18 cellular contexts compared by ENCODE assay signal in genomic region chr15:101123222-101123910, GRCh38.
DNase-seq lines count a peak whose midpoint lies in the region; FAIRE-seq and TF ChIP-seq lines count a peak whose summit lies in the region.
"Had no signal": no experiment of that assay in that cellular context is flagged by ENCODE, and none has a peak within 500 bp of the region (broad histone marks: within the 10 kb centered on the region; RNA-seq: fewer than 3 reads in every experiment).

No MANE protein-coding gene starts in this region.

- H4K20me1 ChIP-seq in GM23248 (ENCODE audit: insufficient read depth), result no peaks in the 10 kb centered on the region

- WGBS in GM23248 (ENCODE audit: low coverage in 1 of 2, low lambda C conversion rate in 2 of 2, missing lambda C conversion rate in 2 of 2), 2 experiments, result 71 to 75% methylated on average over 6 of the region's 6 CpGs

- in situ Hi-C loops in GM23248 (cut with MboI), result no loop called here

- peak overlapping the region; percentile 34 for H3K4me2 ChIP-seq in GM23248 (ENCODE audit: unreplicated experiment)

- no TSS peak for BruUV-seq in A673 (replicated peaks; lab: Mats Ljungman, UMichigan)

- H3K27me3 ChIP-seq in GM23248 (replicated peaks; ENCODE audit: insufficient read depth) (no peaks in the 10 kb centered on the region), adipocyte (replicated peaks; ENCODE audit: control insufficient read depth, insufficient read depth, low read length) (no peaks in the 10 kb centered on the region), A673 (replicated peaks; ENCODE audit: insufficient read depth, low read depth, low read length, poor library complexity) (no peaks in the 10 kb centered on the region)

- H3K4me1 ChIP-seq in GM23248 (ENCODE audit: insufficient read depth) (peaks cover 57% of the 10 kb centered on the region), adipocyte (ENCODE audit: control insufficient read depth, insufficient read depth, low read length) (peaks cover 41% of the 10 kb centered on the region), kidney (ENCODE audit: control insufficient read depth in 1 of 2, insufficient read depth in 1 of 2, low read depth in 1 of 2, low read length in 2 of 2) (no peaks in the 10 kb centered on the region), A673 (ENCODE audit: insufficient read depth, low read length, poor library complexity, severe bottlenecking) (peaks cover 47% of the 10 kb centered on the region)
- H3K4me1 ChIP-seq: Caco-2, parathyroid adenoma had no signal

- no peak for TF ChIP-seq CTCF in AG09319 (IDR thresholded peaks at IDR 0.05; ENCODE audit: low read depth, low read length)
- no peak for TF ChIP-seq CTCF in kidney (IDR thresholded peaks at IDR 0.05; ENCODE audit: borderline replicate concordance, extremely low read depth, insufficient read depth)
- no peak for TF ChIP-seq CTCF in D721Med (IDR thresholded peaks at IDR 0.05; ENCODE audit: insufficient read depth, missing control alignments)
- TF ChIP-seq CTCF in A673 (conservative IDR thresholded peaks at IDR 0.05; ENCODE audit: low read depth, low read length), result no peak

- H3K27ac ChIP-seq in GM23248 (peak overlapping the region; percentile 98), kidney (ENCODE audit: low read depth in 2 of 2, low read length in 2 of 2) (no peak overlapping the region), A673 (ENCODE audit: low read depth, low read length, poor library complexity, severe bottlenecking) (no peak overlapping the region)
- H3K27ac ChIP-seq: lower lobe of right lung, parathyroid adenoma had no signal

- no peaks in the 10 kb centered on the region for H3K79me2 ChIP-seq in GM23248 (ENCODE audit: insufficient read depth)
- H3K79me2 ChIP-seq: parathyroid adenoma had no signal

- POLR2A ChIA-PET in A673 (lab: Charles Lee; ENCODE audit: low non-redundant PET), result no interaction called here

- FAIRE-seq in kidney (lab: Jason Lieb, UNC) (no peak), HTR-8/SVneo (lab: Jason Lieb, UNC) (no peak), D721Med (lab: Jason Lieb, UNC) (no peak)

- H2AFZ ChIP-seq in GM23248, result no peak overlapping the region
- H2AFZ ChIP-seq: parathyroid adenoma had no signal

- H3K9ac ChIP-seq in GM23248 (peak overlapping the region; percentile 54), adipocyte (ENCODE audit: low read length) (no peak overlapping the region), kidney (ENCODE audit: low read length in 2 of 2) (no peak overlapping the region)
- H3K9ac ChIP-seq: parathyroid adenoma had no signal

- peaks cover 54% of the 10 kb centered on the region for H3F3A ChIP-seq in GM23248 (ENCODE audit: insufficient read depth)

- H3K9me2 ChIP-seq in GM23248 (ENCODE audit: insufficient read depth), result no peaks in the 10 kb centered on the region

- DNase-seq in AG09319 (ENCODE audit: extremely low read depth, low read depth) (peak; percentile 30), GM23248 (peak; percentile 74), adipocyte (ENCODE audit: low read depth) (peak; percentile 47), kidney (peak; percentile 39), HTR-8/SVneo (ENCODE audit: insufficient read length, low spot score) (no peak), D721Med (ENCODE audit: insufficient read length, low spot score) (no peak), A673 (ENCODE audit: low spot score) (no peak), NCI-H69 (lab: John Stamatoyannopoulos, UW) (no peak)
- DNase-seq: activated CD4-positive, alpha-beta T cell treated with anti-CD3 and anti-CD28 coated beads for 36 hours; activated naive CD4-positive, alpha-beta T cell treated with anti-CD3 and anti-CD28 coated beads, Interleukin-2, amount 10 ng/mL, durations not matched to agents 7 days and 5 days; Caco-2; head of caudate nucleus; lower lobe of right lung; NCI-H1417 treated with DMSO at 0.1 percent for 48 hours; NCI-H524; SHP77 treated with DMSO at 0.1 percent for 48 hours; stimulated activated CD4-positive, alpha-beta T cell treated with anti-CD3 and anti-CD28 coated beads, Interleukin-1b, Interleukin-23, amount 100 ng/mL, for 48 hours had no signal

- CTCF ChIA-PET in A673 (lab: Charles Lee), result no interaction called here

- H3K36me3 ChIP-seq in GM23248 (ENCODE audit: low read depth) (no peaks in the 10 kb centered on the region), adipocyte (ENCODE audit: control insufficient read depth, insufficient read depth, low read length, severe bottlenecking) (no peaks in the 10 kb centered on the region), kidney (ENCODE audit: control insufficient read depth in 1 of 2, insufficient read depth in 2 of 2, low read length in 2 of 2) (no peaks in the 10 kb centered on the region), A673 (ENCODE audit: insufficient read depth, low read length, poor library complexity, severe bottlenecking) (no peaks in the 10 kb centered on the region)
- H3K36me3 ChIP-seq: lower lobe of right lung had no signal

- H3K9me3 ChIP-seq in GM23248 (ENCODE audit: low read depth) (no peaks in the 10 kb centered on the region), adipocyte (ENCODE audit: control insufficient read depth, low read length) (no peaks in the 10 kb centered on the region), kidney (ENCODE audit: control insufficient read depth in 1 of 2, low read length in 2 of 2) (peaks cover 0 to 4% of the 10 kb centered on the region in 2 donors), A673 (ENCODE audit: low read depth, low read length, poor library complexity, severe bottlenecking) (no peaks in the 10 kb centered on the region)
- H3K9me3 ChIP-seq: lower lobe of right lung had no signal

- H3K4me3 ChIP-seq in GM23248 (no peak overlapping the region), adipocyte (ENCODE audit: low read length) (no peak overlapping the region), kidney (ENCODE audit: low read length in 2 of 2) (no peak overlapping the region), A673 (ENCODE audit: low read depth, low read length, poor library complexity, severe bottlenecking) (no peak overlapping the region)
- H3K4me3 ChIP-seq: lower lobe of right lung had no signal

- intact Hi-C loops in kidney (cut with DNase I) (no loop called here), A673 (cut with micrococcal nuclease; ENCODE audit: unreplicated experiment) (no loop called here)

Comparison
In these comparisons a context has a peak if more than half of its experiments do, and no peak if none do; other contexts are left out.
1. DNase-seq: peak in AG09319 (single experiment), GM23248 (single experiment), adipocyte (single experiment) and kidney (single experiment); none in HTR-8/SVneo (single experiment), D721Med (single experiment), A673 (single experiment) and NCI-H69 (single experiment).